19 cellular contexts compared by ENCODE assay signal in genomic region chr12:80821513-80822000, GRCh38.
DNase-seq lines count a peak whose midpoint lies in the region; ATAC-seq lines count a peak whose summit lies in the region.
"Had no signal": no experiment of that assay in that cellular context is flagged by ENCODE, and none has a peak within 500 bp of the region (broad histone marks: within the 10 kb centered on the region; RNA-seq: fewer than 3 reads in every experiment).

No MANE protein-coding gene starts in this region.

- no peak overlapping the region for H3K4me3 Mint-ChIP-seq in stimulated activated effector memory CD8-positive, alpha-beta T cell treated with anti-CD3 and anti-CD28 coated beads, Interleukin-12 subunit alpha, Interleukin-12 subunit beta, amount 100 ng/mL, for 72 hours
- H3K4me3 Mint-ChIP-seq: activated CD4-positive, alpha-beta T cell treated with anti-CD3 and anti-CD28 coated beads for 36 hours; activated T-cell treated with anti-CD3 and anti-CD28 coated beads, Interleukin-2, amount 50 U/mL, for 4 hours; IgD-negative memory B cell had no signal

- peak; percentile 8 for DNase-seq in NCI-H1105 treated with DMSO at 0.1 percent for 48 hours (lab: John Stamatoyannopoulos, UW)
- no peak for DNase-seq in NCI-H1105 (lab: John Stamatoyannopoulos, UW)
- DNase-seq in NCI-H2171 (lab: John Stamatoyannopoulos, UW) = peak; percentile 58
- peak; percentile 16 for DNase-seq in iPS-NIHi7 (ENCODE audit: extremely low spot score)
- no peak for DNase-seq in stimulated activated effector memory CD8-positive, alpha-beta T cell treated with anti-CD3 and anti-CD28 coated beads, Interleukin-12 subunit alpha, Interleukin-12 subunit beta, amount 100 ng/mL, for 72 hours (ENCODE audit: low spot score in 2 of 2)
- no peak for DNase-seq in NCI-H446 (lab: John Stamatoyannopoulos, UW)
- DNase-seq: activated CD4-positive, alpha-beta T cell treated with anti-CD3 and anti-CD28 coated beads for 36 hours; activated T-cell treated with anti-CD3 and anti-CD28 coated beads, Interleukin-2, amount 50 U/mL, for 4 hours; adrenal gland; Caco-2; erythroblast; hypothalamus; NCI-H187 treated with DMSO at 0.1 percent for 48 hours; occipital lobe; OCI-M1; spleen had no signal

- no peaks in the 10 kb centered on the region for H3K4me1 Mint-ChIP-seq in stimulated activated effector memory CD8-positive, alpha-beta T cell treated with anti-CD3 and anti-CD28 coated beads, Interleukin-12 subunit alpha, Interleukin-12 subunit beta, amount 100 ng/mL, for 72 hours
- H3K4me1 Mint-ChIP-seq: activated CD4-positive, alpha-beta T cell treated with anti-CD3 and anti-CD28 coated beads for 36 hours; IgD-negative memory B cell had no signal

- H3K36me3 Mint-ChIP-seq in stimulated activated effector memory CD8-positive, alpha-beta T cell treated with anti-CD3 and anti-CD28 coated beads, Interleukin-12 subunit alpha, Interleukin-12 subunit beta, amount 100 ng/mL, for 72 hours = no peaks in the 10 kb centered on the region
- H3K36me3 Mint-ChIP-seq: IgD-negative memory B cell had no signal

- peaks cover 10% of the 10 kb centered on the region for H3K9me3 Mint-ChIP-seq in stimulated activated effector memory CD8-positive, alpha-beta T cell treated with anti-CD3 and anti-CD28 coated beads, Interleukin-12 subunit alpha, Interleukin-12 subunit beta, amount 100 ng/mL, for 72 hours

- ATAC-seq in HG02610 (IDR thresholded peaks at IDR 0.05; ENCODE audit: unreplicated experiment) = peak; percentile 41
- ATAC-seq in stimulated activated effector memory CD8-positive, alpha-beta T cell treated with anti-CD3 and anti-CD28 coated beads, Interleukin-12 subunit alpha, Interleukin-12 subunit beta, amount 100 ng/mL, for 72 hours = no peak
- ATAC-seq in GM18861 (IDR thresholded peaks at IDR 0.05; ENCODE audit: unreplicated experiment) = no peak
- ATAC-seq: activated CD4-positive, alpha-beta T cell treated with anti-CD3 and anti-CD28 coated beads for 36 hours; activated T-cell treated with anti-CD3 and anti-CD28 coated beads, Interleukin-2, amount 50 U/mL, for 4 hours had no signal

- H3K27ac Mint-ChIP-seq in stimulated activated effector memory CD8-positive, alpha-beta T cell treated with anti-CD3 and anti-CD28 coated beads, Interleukin-12 subunit alpha, Interleukin-12 subunit beta, amount 100 ng/mL, for 72 hours = no peak overlapping the region
- H3K27ac Mint-ChIP-seq: activated CD4-positive, alpha-beta T cell treated with anti-CD3 and anti-CD28 coated beads for 36 hours; IgD-negative memory B cell had no signal

Comparison
In these comparisons a context has a peak if more than half of its experiments do, and no peak if none do; other contexts are left out.
1. DNase-seq: peak in NCI-H1105 treated with DMSO at 0.1 percent for 48 hours (single experiment), NCI-H2171 (single experiment) and iPS-NIHi7 (single experiment); none in NCI-H1105 (single experiment), stimulated activated effector memory CD8-positive, alpha-beta T cell treated with anti-CD3 and anti-CD28 coated beads, Interleukin-12 subunit alpha, Interleukin-12 subunit beta, amount 100 ng/mL, for 72 hours (0 of 2) and NCI-H446 (0 of 2).